Comparison of ENCODE assay signal across 8 cellular contexts in the genomic region with DNA sequence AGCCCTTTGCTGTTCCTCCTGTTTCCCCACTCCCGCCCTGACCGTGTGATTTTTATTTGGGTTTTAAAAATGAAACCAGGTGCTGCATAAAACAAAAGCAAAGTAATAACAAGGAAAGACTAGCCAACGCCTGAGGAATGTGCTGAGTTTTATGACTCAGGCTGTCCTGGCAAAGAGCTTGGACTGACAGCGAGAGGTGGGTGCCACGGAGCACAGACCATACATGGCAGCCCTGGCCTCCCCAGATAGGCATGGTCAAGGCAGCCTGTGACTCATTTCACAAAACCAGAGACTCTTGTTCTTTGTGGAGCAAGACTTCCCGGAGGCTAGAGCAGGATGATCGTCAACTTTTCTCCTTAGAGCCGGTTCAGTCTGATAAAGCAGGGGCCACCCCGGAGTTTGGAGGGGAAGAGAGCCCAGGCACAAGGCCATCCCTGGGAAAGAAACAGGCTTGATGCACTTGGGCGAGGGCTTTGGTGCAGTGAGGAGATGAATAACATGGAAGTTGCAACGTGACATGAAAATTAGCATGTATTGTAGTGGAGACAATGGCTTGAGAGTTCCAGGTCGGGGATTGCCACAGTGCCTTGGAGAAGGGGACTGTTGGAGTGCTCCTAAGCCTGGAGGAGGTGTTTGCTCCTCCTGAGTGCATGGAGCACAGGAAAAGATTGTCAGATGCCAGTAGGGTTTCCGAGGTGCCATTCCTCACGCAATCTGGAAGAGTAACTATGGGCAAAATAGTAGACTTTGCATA. TPM values are rescaled to one million over a fixed set of nuclear protein-coding genes. Genes with fewer than 3 reads are reported as not detected.
DNase-seq lines count a peak whose midpoint lies in the region; ATAC-seq and TF ChIP-seq lines count a peak whose summit lies in the region.

No MANE protein-coding gene starts in this region.

- DNase-seq in GM04503 (ENCODE audit: low read depth) (peak; percentile 97), chondrocyte (ENCODE audit: low spot score) (no peak), mesothelial cell of epicardium (ENCODE audit: low spot score in 2 of 2, unreplicated experiment in 2 of 2) (no peak), NCI-H2227 (lab: John Stamatoyannopoulos, UW; ENCODE audit: unreplicated experiment) (no peak), NCI-H2196 (lab: John Stamatoyannopoulos, UW; ENCODE audit: unreplicated experiment) (no peak), WERI-Rb-1 (no peak)
- DNase-seq in stimulated activated naive CD8-positive, alpha-beta T cell treated with anti-CD3 and anti-CD28 coated beads, Interleukin-15, Interleukin-2, amounts not matched to agents 100 U/mL and 50 U/mL, for 24 hours = no peak

- H3K36me3 Mint-ChIP-seq in chondrocyte (ENCODE audit: low read depth) = no peaks in the 10 kb centered on the region
- no peaks in the 10 kb centered on the region for H3K36me3 Mint-ChIP-seq in mesothelial cell of epicardium

- H3K27me3 Mint-ChIP-seq in chondrocyte (ENCODE audit: low read depth) (no peaks in the 10 kb centered on the region), mesothelial cell of epicardium (ENCODE audit: low read depth) (no peaks in the 10 kb centered on the region)

- no peak overlapping the region for H3K4me3 ChIP-seq in WERI-Rb-1 (ENCODE audit: low read depth, low read length)

- H3K27ac ChIP-seq in WERI-Rb-1 = no peak overlapping the region; the same call in 1 of the 2 replicates

- no peaks in the 10 kb centered on the region for H3K9me3 ChIP-seq in WERI-Rb-1 (ENCODE audit: severe bottlenecking)

- H3K27me3 ChIP-seq in WERI-Rb-1 (ENCODE audit: insufficient read depth, low read depth, severe bottlenecking) = no peaks in the 10 kb centered on the region

- no peak for TF ChIP-seq CTCF in chondrocyte (IDR thresholded peaks at IDR 0.05)
- TF ChIP-seq CTCF in mesothelial cell of epicardium (IDR thresholded peaks at IDR 0.05; ENCODE audit: unreplicated experiment) = no peak
- no peak for TF ChIP-seq CTCF in WERI-Rb-1 (IDR thresholded peaks at IDR 0.05; ENCODE audit: low read depth, low read length)

- peak overlapping the region; percentile 99 for H3K27ac Mint-ChIP-seq in chondrocyte (ENCODE audit: unreplicated experiment)
- H3K27ac Mint-ChIP-seq in mesothelial cell of epicardium = peak overlapping the region; percentile 100

- H3K4me3 Mint-ChIP-seq in chondrocyte (ENCODE audit: unreplicated experiment) (peak overlapping the region; percentile 31), mesothelial cell of epicardium (peak overlapping the region; percentile 32)

- H3K36me3 ChIP-seq in WERI-Rb-1 = no peaks in the 10 kb centered on the region

- peak; percentile 47 for ATAC-seq in HG03565 (IDR thresholded peaks at IDR 0.05; ENCODE audit: unreplicated experiment)
- ATAC-seq in stimulated activated naive CD8-positive, alpha-beta T cell treated with anti-CD3 and anti-CD28 coated beads, Interleukin-15, Interleukin-2, amounts not matched to agents 100 U/mL and 50 U/mL, for 24 hours = no peak

- H3K9me3 Mint-ChIP-seq in chondrocyte (ENCODE audit: low read depth) (peaks cover 6% of the 10 kb centered on the region), mesothelial cell of epicardium (peaks cover 7% of the 10 kb centered on the region)

- H3K4me1 Mint-ChIP-seq in chondrocyte (ENCODE audit: low read depth) (peaks cover 67% of the 10 kb centered on the region), mesothelial cell of epicardium (peaks cover 46% of the 10 kb centered on the region)

RNA-seq across cellular contexts. Expression of a gene that starts 54.8 kb away (rescaled TPM):
- total RNA-seq in chondrocyte (not detected in 3 replicates), mesothelial cell of epicardium (not detected in 3 replicates)
